Comparison of ENCODE assay signal across 15 cellular contexts in the genomic region with DNA sequence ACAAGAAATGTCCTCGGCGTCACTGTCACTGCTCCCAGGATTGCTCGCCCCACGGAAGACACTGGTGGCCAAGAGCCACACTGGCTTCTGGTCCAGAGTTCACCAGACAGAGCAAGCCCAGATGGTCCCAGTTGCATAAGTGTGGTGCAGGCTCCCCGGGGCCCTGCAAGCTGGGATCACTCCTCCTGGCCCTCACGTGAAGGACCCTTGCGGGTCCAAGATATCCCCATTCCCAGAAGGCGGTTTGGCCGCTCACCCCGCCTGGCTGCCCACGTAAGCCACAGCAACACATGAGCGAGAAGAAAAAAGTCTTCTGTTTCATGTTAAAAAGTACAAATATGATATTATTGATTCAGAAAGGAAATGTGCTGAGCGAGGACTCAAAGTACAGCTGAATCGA.
DNase-seq lines count a peak whose midpoint lies in the region; ATAC-seq and TF ChIP-seq lines count a peak whose summit lies in the region.
"Had no signal": no experiment of that assay in that cellular context is flagged by ENCODE, and none has a peak within 500 bp of the region (broad histone marks: within the 10 kb centered on the region; RNA-seq: fewer than 3 reads in every experiment).

No MANE protein-coding gene starts in this region.

- no peak for TF ChIP-seq CTCF in right atrium auricular region (IDR thresholded peaks at IDR 0.05)
- TF ChIP-seq CTCF in left ventricle myocardium inferior (IDR thresholded peaks at IDR 0.05; ENCODE audit: borderline replicate concordance) = no peak

- peak; percentile 68 for ATAC-seq in Right ventricle myocardium superior (ENCODE audit: poor library complexity)
- ATAC-seq in GM18511 (IDR thresholded peaks at IDR 0.05; ENCODE audit: unreplicated experiment) = no peak
- ATAC-seq: GM23338 had no signal

- peak; percentile 76 for DNase-seq in Right ventricle myocardium superior
- no peak for DNase-seq in right atrium auricular region (ENCODE audit: low spot score)
- peak; percentile 70 for DNase-seq in left ventricle myocardium inferior
- no peak for DNase-seq in neuronal stem cell (ENCODE audit: low spot score)
- no peak for DNase-seq in amniotic stem cell (lab: John Stamatoyannopoulos, UW)
- no peak for DNase-seq in effector memory CD4-positive, alpha-beta T cell
- DNase-seq: 8988T; AML-193; C1 segment of cervical spinal cord; Calu3; CD4-positive, alpha-beta T cell; DMS 273 treated with DMSO at 0.1 percent for 48 hours; H7 had no signal

- no peak overlapping the region for H3K9ac ChIP-seq in neuronal stem cell (ENCODE audit: low read depth, low read length, poor library complexity)

- H3K23ac ChIP-seq in neuronal stem cell (ENCODE audit: low read depth, low read length, poor library complexity) = peak overlapping the region; percentile 8

- H2BK12ac ChIP-seq in neuronal stem cell (ENCODE audit: low read length) = no peak overlapping the region

- no peak overlapping the region for H2AFZ ChIP-seq in neuronal stem cell (ENCODE audit: low read length)
- H2AFZ ChIP-seq: GM23338 had no signal

- H3K4ac ChIP-seq in neuronal stem cell (ENCODE audit: low read length) = no peak overlapping the region

- no peak overlapping the region for H2BK120ac ChIP-seq in neuronal stem cell (ENCODE audit: low read depth, low read length)

- no peak overlapping the region for H3K4me2 ChIP-seq in neuronal stem cell (ENCODE audit: insufficient read depth, low read length, poor library complexity, severe bottlenecking)
- H3K4me2 ChIP-seq: GM23338 had no signal

- no peak overlapping the region for H3K18ac ChIP-seq in neuronal stem cell (ENCODE audit: low read length)

- H3K4me3 ChIP-seq in right atrium auricular region (no peak overlapping the region), left ventricle myocardium inferior (no peak overlapping the region), neuronal stem cell (ENCODE audit: low read length in 2 of 2) (no peak overlapping the region)
- H3K4me3 ChIP-seq in effector memory CD4-positive, alpha-beta T cell (ENCODE audit: insufficient read depth, low read depth, low read length, poor library complexity, severe bottlenecking) = no peak overlapping the region
- H3K4me3 ChIP-seq: GM23338 had no signal

- H3K14ac ChIP-seq in neuronal stem cell (ENCODE audit: low read length) = no peak overlapping the region

- no peaks in the 10 kb centered on the region for H3K36me3 ChIP-seq in right atrium auricular region
- no peaks in the 10 kb centered on the region for H3K36me3 ChIP-seq in left ventricle myocardium inferior
- H3K36me3 ChIP-seq in neuronal stem cell (replicated peaks in 1 of 2; ENCODE audit: control insufficient read depth in 2 of 2, insufficient read depth in 2 of 2, low read length in 2 of 2) = no peaks in the 10 kb centered on the region
- H3K36me3 ChIP-seq in effector memory CD4-positive, alpha-beta T cell (ENCODE audit: control insufficient read depth, insufficient read depth, low read length) = no peaks in the 10 kb centered on the region

- H3K9me3 ChIP-seq in right atrium auricular region (no peaks in the 10 kb centered on the region), left ventricle myocardium inferior (replicated peaks) (no peaks in the 10 kb centered on the region), neuronal stem cell (replicated peaks in 1 of 2; ENCODE audit: control insufficient read depth in 2 of 2, insufficient read depth in 1 of 2, low read depth in 1 of 2, low read length in 2 of 2) (peaks cover 0 to 5% of the 10 kb centered on the region in 2 donors)
- H3K9me3 ChIP-seq in effector memory CD4-positive, alpha-beta T cell (ENCODE audit: control insufficient read depth, low read length) = no peaks in the 10 kb centered on the region

- intact Hi-C loops in Right ventricle myocardium superior (cut with DNase I) (no loop called here), left ventricle myocardium inferior (cut with micrococcal nuclease) (no loop called here)

- H2AK5ac ChIP-seq in neuronal stem cell (ENCODE audit: low read depth, low read length) = no peak overlapping the region

- peaks cover 0 to 3% of the 10 kb centered on the region in 2 donors for H3K4me1 ChIP-seq in right atrium auricular region
- peaks cover 28% of the 10 kb centered on the region for H3K4me1 ChIP-seq in left ventricle myocardium inferior
- H3K4me1 ChIP-seq in neuronal stem cell (ENCODE audit: control insufficient read depth in 2 of 2, insufficient read depth in 1 of 2, low read depth in 1 of 2, low read length in 2 of 2) = peaks cover 3 to 5% of the 10 kb centered on the region in 2 donors
- H3K4me1 ChIP-seq in effector memory CD4-positive, alpha-beta T cell (ENCODE audit: control insufficient read depth, insufficient read depth, low read length, poor library complexity, severe bottlenecking) = no peaks in the 10 kb centered on the region

- no peak overlapping the region for H4K91ac ChIP-seq in neuronal stem cell (ENCODE audit: low read depth, low read length, poor library complexity)

- H2BK5ac ChIP-seq in neuronal stem cell (ENCODE audit: low read length) = peak overlapping the region; percentile 50

- H2BK15ac ChIP-seq in neuronal stem cell (ENCODE audit: low read length) = peak overlapping the region; percentile 79

- no CpG with 5 or more reads among the region's 14 CpGs for WGBS in neuronal stem cell (ENCODE audit: extremely low coverage in 2 of 2, insufficient read length in 2 of 2, insufficient replicate concordance in 1 of 2), 2 donors

- H3K27ac ChIP-seq in right atrium auricular region (no peak overlapping the region), left ventricle myocardium inferior (replicated peaks) (peak overlapping the region; percentile 69), neuronal stem cell (replicated peaks; ENCODE audit: low read length) (no peak overlapping the region)
- H3K27ac ChIP-seq in effector memory CD4-positive, alpha-beta T cell (ENCODE audit: insufficient read depth, low read length, poor library complexity, severe bottlenecking) = no peak overlapping the region

- no peaks in the 10 kb centered on the region for H3K79me1 ChIP-seq in neuronal stem cell (ENCODE audit: low read depth, low read length)

- H4K8ac ChIP-seq in neuronal stem cell (ENCODE audit: low read depth, low read length) = no peak overlapping the region

- H3K27me3 ChIP-seq in right atrium auricular region (no peaks in the 10 kb centered on the region), left ventricle myocardium inferior (ENCODE audit: low read depth) (no peaks in the 10 kb centered on the region), neuronal stem cell (ENCODE audit: control insufficient read depth in 3 of 3, insufficient read depth in 3 of 3, low read depth in 1 of 3, low read length in 3 of 3) (no peaks in the 10 kb centered on the region)
- no peaks in the 10 kb centered on the region for H3K27me3 ChIP-seq in effector memory CD4-positive, alpha-beta T cell (replicated peaks; ENCODE audit: control insufficient read depth, insufficient read depth, low read length, poor library complexity, severe bottlenecking)

Comparison
In these comparisons a context has a peak if more than half of its experiments do, and no peak if none do; other contexts are left out.
1. DNase-seq: peak in Right ventricle myocardium superior (single experiment) and left ventricle myocardium inferior (single experiment); none in right atrium auricular region (single experiment), neuronal stem cell (single experiment), amniotic stem cell (single experiment) and effector memory CD4-positive, alpha-beta T cell (0 of 3).